In the genomic region with DNA sequence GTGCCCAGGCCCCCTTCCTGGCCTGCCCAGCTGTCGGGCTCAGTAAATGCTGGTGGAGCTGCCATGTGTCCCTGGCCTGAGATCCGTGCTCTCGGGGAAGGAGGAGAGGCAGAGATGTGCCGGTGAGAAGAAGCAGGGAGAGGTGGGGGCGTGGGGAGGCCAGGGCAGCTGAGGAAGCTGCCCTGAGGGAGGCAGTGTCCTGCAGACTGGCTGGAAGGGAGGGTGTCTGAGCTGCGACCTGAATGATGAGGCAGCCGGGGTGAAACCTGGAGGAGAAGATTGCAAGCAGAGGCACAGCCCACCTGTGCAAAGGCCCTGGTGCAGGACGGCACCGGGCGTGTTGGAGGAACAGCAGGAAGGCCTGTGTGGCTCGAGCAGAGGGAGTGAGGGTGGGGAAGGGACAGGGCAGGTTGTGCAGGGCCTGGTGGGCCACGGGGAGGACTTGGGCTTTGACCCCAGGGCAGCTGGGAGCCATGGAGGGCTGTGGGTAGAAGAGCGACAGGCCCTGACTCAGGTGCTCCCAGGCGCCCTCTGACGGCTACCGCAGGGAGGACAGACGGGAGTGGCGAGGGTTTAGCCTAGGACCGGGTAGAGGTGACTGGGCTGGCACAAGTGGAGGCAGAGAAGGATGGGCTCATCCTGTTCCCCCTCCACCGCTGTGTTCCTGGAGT, we compare ENCODE assay signal across 9 cellular contexts. TPM values are rescaled to one million over a fixed set of nuclear protein-coding genes. Genes with fewer than 3 reads are reported as not detected.
DNase-seq lines count a peak whose midpoint lies in the region; ATAC-seq, FAIRE-seq and TF ChIP-seq lines count a peak whose summit lies in the region.
"Had no signal": no experiment of that assay in that cellular context is flagged by ENCODE, and none has a peak within 500 bp of the region (broad histone marks: within the 10 kb centered on the region; RNA-seq: fewer than 3 reads in every experiment).

No MANE protein-coding gene starts in this region.

- no peak overlapping the region for H3K27ac Mint-ChIP-seq in astrocyte (ENCODE audit: unreplicated experiment)

- ATAC-seq in HG03571 (IDR thresholded peaks at IDR 0.05; ENCODE audit: unreplicated experiment) (no peak), GM19452 (IDR thresholded peaks at IDR 0.05; ENCODE audit: unreplicated experiment) (no peak)

- no peaks in the 10 kb centered on the region for H3K4me1 Mint-ChIP-seq in astrocyte (ENCODE audit: low read depth, unreplicated experiment)

- H3K4me3 ChIP-seq in HFF-Myc (replicated peaks; ENCODE audit: low read depth, low read length) = no peak overlapping the region
- no peak overlapping the region for H3K4me3 ChIP-seq in astrocyte (ENCODE audit: insufficient read depth, low read depth, low read length)

- no peaks in the 10 kb centered on the region for H3K9me3 ChIP-seq in astrocyte (ENCODE audit: insufficient read depth, low read depth, low read length)

- H3K27ac ChIP-seq in astrocyte (ENCODE audit: low read depth, low read length) = no peak overlapping the region

- no peak overlapping the region for H2AFZ ChIP-seq in astrocyte (ENCODE audit: low read depth, low read length)

- H3K9me3 Mint-ChIP-seq in astrocyte (ENCODE audit: unreplicated experiment) = no peaks in the 10 kb centered on the region
- H3K9me3 Mint-ChIP-seq: IgD-negative memory B cell had no signal

- peaks cover 2% of the 10 kb centered on the region for H3K27me3 Mint-ChIP-seq in astrocyte (ENCODE audit: low read depth, unreplicated experiment)

- H3K79me2 ChIP-seq in astrocyte (ENCODE audit: insufficient read depth, low read length) = no peaks in the 10 kb centered on the region

- H3K4me1 ChIP-seq in astrocyte (ENCODE audit: insufficient read depth, low read length) = no peaks in the 10 kb centered on the region

- H3K27me3 ChIP-seq in astrocyte (ENCODE audit: insufficient read depth, low read length) = no peaks in the 10 kb centered on the region

- no peaks in the 10 kb centered on the region for H4K20me1 ChIP-seq in astrocyte (ENCODE audit: insufficient read depth, low read length)

- peak; percentile 79 for TF ChIP-seq CTCF in HFF-Myc (IDR thresholded peaks at IDR 0.05; ENCODE audit: low read depth, low read length, missing control alignments)
- peak; percentile 34 for TF ChIP-seq CTCF in astrocyte (IDR thresholded peaks at IDR 0.05; ENCODE audit: insufficient read depth, low read depth, low read length)

- no peak overlapping the region for H3K4me2 ChIP-seq in astrocyte (ENCODE audit: low read length)

- H3K9ac ChIP-seq in astrocyte (ENCODE audit: low read length) = no peak overlapping the region

- no peaks in the 10 kb centered on the region for H3K36me3 ChIP-seq in astrocyte (ENCODE audit: insufficient read depth, low read length)

- FAIRE-seq in astrocyte (lab: Jason Lieb, UNC) = no peak

- DNase-seq in CD1c-positive myeloid dendritic cell (ENCODE audit: extremely low spot score) (peak; percentile 66), HFF-Myc (ENCODE audit: extremely low read depth, low read depth) (peak; percentile 10), T-helper 2 cell (peak; percentile 28 to 71 (median 53)), astrocyte (ENCODE audit: low read depth) (no peak), iPS-NIHi7 (ENCODE audit: extremely low spot score) (peak; percentile 86)
- peak; percentile 69 for DNase-seq in stimulated activated CD4-positive, alpha-beta T cell treated with anti-CD3 and anti-CD28 coated beads, Interleukin-4, amount 100 ng/mL, for 48 hours (ENCODE audit: low read depth in 2 of 2)

- H3K4me3 Mint-ChIP-seq in astrocyte (ENCODE audit: unreplicated experiment) = no peak overlapping the region
- H3K4me3 Mint-ChIP-seq: IgD-negative memory B cell had no signal

- H3K36me3 Mint-ChIP-seq in astrocyte (ENCODE audit: low read depth, unreplicated experiment) = peaks cover 9% of the 10 kb centered on the region

RNA-seq across cellular contexts. Expression of gene CELF5, which starts 14.0 kb away (rescaled TPM):
- 1.2 and 1.4 TPM in 2 replicates for total RNA-seq in astrocyte

RNA-seq across cellular contexts. Expression of gene NCLN, which starts 24.8 kb away (rescaled TPM):
- total RNA-seq in astrocyte = 95.8 and 97.3 TPM in 2 replicates

RNA-seq across cellular contexts. Expression of gene S1PR4, which starts 31.9 kb away (rescaled TPM):
- not detected in 2 replicates for total RNA-seq in astrocyte
